11 cellular contexts compared by ENCODE assay signal in the genomic region with DNA sequence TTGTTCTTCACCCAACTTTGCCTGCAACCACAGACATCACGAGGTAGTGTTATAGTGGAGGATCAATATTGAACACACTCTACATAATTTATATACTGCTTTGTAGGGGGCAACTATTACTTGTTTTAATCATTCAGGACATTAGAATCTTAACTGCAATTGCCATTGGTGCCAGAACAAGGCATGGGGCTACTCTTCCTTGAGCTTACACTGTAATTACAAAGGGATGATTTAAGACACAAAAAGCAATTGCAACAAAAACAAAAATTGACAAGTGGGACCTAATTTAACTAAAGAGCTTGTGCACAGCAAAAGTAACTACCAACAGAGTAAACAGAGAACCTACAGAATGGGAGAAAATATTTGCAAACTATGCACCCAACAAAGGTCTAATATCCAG. TPM values are rescaled to one million over a fixed set of nuclear protein-coding genes. Genes with fewer than 3 reads are reported as not detected.
"Had no signal": no experiment of that assay in that cellular context is flagged by ENCODE, and none has a peak within 500 bp of the region (broad histone marks: within the 10 kb centered on the region; RNA-seq: fewer than 3 reads in every experiment).

No MANE protein-coding gene starts in this region.

- H3K27ac ChIP-seq: GM23248, HL-60 had no signal

- FAIRE-seq: K562 had no signal

- H3K4me1 ChIP-seq: HAP-1 had no signal

- H3K4me3 ChIP-seq: GM23248, HAP-1, K562 had no signal

- H3K9ac ChIP-seq: GM23248 had no signal

- ATAC-seq: HCT116, K562 had no signal

- H3K36me3 ChIP-seq: HAP-1 had no signal

- H3K9me3 ChIP-seq: HAP-1 had no signal

- H3K4me3 Mint-ChIP-seq: HFFc6 had no signal

- H3K27ac Mint-ChIP-seq: HFFc6 had no signal

- H2AFZ ChIP-seq: GM23248 had no signal

- H3K9me3 Mint-ChIP-seq: HFFc6 had no signal

- DNase-seq: GM23248, GOT3, H7, HFFc6, IMR-90, KG1 had no signal

RNA-seq across cellular contexts. Expression of a gene that starts 24.0 kb away (rescaled TPM):
- total RNA-seq: GM23248, H4, H7, HFFc6, IMR-90 had no signal
